Comparison of ENCODE assay signal across 3 cellular contexts in the genomic region with DNA sequence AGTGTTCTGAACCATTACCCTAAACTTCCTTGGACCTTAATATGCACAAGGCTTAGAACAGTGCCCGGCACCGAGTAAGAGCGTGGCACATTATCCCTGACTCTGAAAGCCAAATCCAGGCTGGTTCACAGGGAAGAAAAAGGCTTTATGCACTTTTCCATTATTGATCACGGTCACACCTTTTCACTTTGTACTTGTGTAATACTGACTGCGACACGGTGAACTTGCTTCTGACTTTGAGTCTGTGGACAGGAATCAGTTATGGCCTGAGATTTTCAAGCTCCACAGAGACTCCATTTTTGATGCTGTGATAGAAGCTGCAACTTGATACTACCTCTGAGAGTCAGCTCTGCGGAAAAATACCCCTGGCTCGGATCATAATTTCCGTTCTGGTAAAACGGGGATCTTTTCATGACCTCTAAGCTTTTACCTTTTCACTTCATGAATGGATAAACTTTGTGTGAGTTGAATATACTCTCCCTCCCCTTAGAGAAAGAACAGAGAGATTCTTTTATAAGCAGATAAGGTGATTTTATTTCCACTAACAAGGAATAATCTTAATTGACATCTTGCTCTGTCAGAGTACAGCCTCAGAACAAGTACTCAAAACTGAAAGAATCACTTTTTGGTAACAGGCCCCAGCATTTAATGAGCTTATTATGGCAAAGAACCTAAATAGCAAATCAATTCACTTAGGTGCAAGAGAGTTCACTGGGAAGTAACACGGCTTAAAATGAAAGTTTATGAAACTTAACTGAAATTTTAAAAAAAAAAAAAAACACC.
TF ChIP-seq lines count a peak whose summit lies in the region.

No MANE protein-coding gene starts in this region.

TF ChIP-seq in liver, 16 proteins besides CTCF, POLR2A, EP300 and RAD21 (continued from another document):
- TF ChIP-seq, protein P1, sequence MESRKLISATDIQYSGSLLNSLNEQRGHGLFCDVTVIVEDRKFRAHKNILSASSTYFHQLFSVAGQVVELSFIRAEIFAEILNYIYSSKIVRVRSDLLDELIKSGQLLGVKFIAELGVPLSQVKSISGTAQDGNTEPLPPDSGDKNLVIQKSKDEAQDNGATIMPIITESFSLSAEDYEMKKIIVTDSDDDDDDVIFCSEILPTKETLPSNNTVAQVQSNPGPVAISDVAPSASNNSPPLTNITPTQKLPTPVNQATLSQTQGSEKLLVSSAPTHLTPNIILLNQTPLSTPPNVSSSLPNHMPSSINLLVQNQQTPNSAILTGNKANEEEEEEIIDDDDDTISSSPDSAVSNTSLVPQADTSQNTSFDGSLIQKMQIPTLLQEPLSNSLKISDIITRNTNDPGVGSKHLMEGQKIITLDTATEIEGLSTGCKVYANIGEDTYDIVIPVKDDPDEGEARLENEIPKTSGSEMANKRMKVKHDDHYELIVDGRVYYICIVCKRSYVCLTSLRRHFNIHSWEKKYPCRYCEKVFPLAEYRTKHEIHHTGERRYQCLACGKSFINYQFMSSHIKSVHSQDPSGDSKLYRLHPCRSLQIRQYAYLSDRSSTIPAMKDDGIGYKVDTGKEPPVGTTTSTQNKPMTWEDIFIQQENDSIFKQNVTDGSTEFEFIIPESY (IDR thresholded peaks at IDR 0.05), result no peak
- no peak for TF ChIP-seq GABPA (IDR thresholded peaks at IDR 0.05 in 1 of 2, conservative IDR thresholded peaks at IDR 0.05 in 1 of 2)
- TF ChIP-seq, protein P2, sequence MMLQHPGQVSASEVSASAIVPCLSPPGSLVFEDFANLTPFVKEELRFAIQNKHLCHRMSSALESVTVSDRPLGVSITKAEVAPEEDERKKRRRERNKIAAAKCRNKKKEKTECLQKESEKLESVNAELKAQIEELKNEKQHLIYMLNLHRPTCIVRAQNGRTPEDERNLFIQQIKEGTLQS (IDR thresholded peaks at IDR 0.05), result no peak
- TF ChIP-seq HNF4A (conservative IDR thresholded peaks at IDR 0.05), result peak; percentile 16 to 19

TF ChIP-seq in HepG2, 621 proteins besides CTCF, POLR2A, EP300 and RAD21:
- TF ChIP-seq, protein P3, sequence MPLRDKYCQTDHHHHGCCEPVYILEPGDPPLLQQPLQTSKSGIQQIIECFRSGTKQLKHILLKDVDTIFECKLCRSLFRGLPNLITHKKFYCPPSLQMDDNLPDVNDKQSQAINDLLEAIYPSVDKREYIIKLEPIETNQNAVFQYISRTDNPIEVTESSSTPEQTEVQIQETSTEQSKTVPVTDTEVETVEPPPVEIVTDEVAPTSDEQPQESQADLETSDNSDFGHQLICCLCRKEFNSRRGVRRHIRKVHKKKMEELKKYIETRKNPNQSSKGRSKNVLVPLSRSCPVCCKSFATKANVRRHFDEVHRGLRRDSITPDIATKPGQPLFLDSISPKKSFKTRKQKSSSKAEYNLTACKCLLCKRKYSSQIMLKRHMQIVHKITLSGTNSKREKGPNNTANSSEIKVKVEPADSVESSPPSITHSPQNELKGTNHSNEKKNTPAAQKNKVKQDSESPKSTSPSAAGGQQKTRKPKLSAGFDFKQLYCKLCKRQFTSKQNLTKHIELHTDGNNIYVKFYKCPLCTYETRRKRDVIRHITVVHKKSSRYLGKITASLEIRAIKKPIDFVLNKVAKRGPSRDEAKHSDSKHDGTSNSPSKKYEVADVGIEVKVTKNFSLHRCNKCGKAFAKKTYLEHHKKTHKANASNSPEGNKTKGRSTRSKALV (CRISPR knock-in tag; IDR thresholded peaks at IDR 0.05), result no peak
- TF ChIP-seq, protein P4, sequence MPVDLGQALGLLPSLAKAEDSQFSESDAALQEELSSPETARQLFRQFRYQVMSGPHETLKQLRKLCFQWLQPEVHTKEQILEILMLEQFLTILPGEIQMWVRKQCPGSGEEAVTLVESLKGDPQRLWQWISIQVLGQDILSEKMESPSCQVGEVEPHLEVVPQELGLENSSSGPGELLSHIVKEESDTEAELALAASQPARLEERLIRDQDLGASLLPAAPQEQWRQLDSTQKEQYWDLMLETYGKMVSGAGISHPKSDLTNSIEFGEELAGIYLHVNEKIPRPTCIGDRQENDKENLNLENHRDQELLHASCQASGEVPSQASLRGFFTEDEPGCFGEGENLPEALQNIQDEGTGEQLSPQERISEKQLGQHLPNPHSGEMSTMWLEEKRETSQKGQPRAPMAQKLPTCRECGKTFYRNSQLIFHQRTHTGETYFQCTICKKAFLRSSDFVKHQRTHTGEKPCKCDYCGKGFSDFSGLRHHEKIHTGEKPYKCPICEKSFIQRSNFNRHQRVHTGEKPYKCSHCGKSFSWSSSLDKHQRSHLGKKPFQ (CRISPR knock-in tag; IDR thresholded peaks at IDR 0.05; ENCODE audit: insufficient replicate concordance), result no peak
- TF ChIP-seq ZNF530 (CRISPR knock-in tag; IDR thresholded peaks at IDR 0.05; ENCODE audit: low read depth), result no peak
- no peak for TF ChIP-seq NCOR1 (IDR thresholded peaks at IDR 0.05; ENCODE audit: borderline replicate concordance, low read length)
- TF ChIP-seq ZNF543 (CRISPR knock-in tag; IDR thresholded peaks at IDR 0.05), result no peak
- TF ChIP-seq, protein P5, sequence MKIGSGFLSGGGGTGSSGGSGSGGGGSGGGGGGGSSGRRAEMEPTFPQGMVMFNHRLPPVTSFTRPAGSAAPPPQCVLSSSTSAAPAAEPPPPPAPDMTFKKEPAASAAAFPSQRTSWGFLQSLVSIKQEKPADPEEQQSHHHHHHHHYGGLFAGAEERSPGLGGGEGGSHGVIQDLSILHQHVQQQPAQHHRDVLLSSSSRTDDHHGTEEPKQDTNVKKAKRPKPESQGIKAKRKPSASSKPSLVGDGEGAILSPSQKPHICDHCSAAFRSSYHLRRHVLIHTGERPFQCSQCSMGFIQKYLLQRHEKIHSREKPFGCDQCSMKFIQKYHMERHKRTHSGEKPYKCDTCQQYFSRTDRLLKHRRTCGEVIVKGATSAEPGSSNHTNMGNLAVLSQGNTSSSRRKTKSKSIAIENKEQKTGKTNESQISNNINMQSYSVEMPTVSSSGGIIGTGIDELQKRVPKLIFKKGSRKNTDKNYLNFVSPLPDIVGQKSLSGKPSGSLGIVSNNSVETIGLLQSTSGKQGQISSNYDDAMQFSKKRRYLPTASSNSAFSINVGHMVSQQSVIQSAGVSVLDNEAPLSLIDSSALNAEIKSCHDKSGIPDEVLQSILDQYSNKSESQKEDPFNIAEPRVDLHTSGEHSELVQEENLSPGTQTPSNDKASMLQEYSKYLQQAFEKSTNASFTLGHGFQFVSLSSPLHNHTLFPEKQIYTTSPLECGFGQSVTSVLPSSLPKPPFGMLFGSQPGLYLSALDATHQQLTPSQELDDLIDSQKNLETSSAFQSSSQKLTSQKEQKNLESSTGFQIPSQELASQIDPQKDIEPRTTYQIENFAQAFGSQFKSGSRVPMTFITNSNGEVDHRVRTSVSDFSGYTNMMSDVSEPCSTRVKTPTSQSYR (CRISPR knock-in tag; IDR thresholded peaks at IDR 0.05; ENCODE audit: borderline replicate concordance), result no peak
- no peak for TF ChIP-seq ATF1 (CRISPR knock-in tag; IDR thresholded peaks at IDR 0.05)
- TF ChIP-seq MBNL3 (CRISPR knock-in tag; conservative IDR thresholded peaks at IDR 0.05), result no peak
- no peak for TF ChIP-seq JUNB (CRISPR knock-in tag; IDR thresholded peaks at IDR 0.05; ENCODE audit: borderline replicate concordance)
- TF ChIP-seq ZNF670 (CRISPR knock-in tag; IDR thresholded peaks at IDR 0.05; ENCODE audit: borderline replicate concordance), result no peak
- TF ChIP-seq JUN (CRISPR knock-in tag; IDR thresholded peaks at IDR 0.05), result no peak
- no peak for TF ChIP-seq NR3C1 (CRISPR knock-in tag; IDR thresholded peaks at IDR 0.05)
- TF ChIP-seq, protein P6, sequence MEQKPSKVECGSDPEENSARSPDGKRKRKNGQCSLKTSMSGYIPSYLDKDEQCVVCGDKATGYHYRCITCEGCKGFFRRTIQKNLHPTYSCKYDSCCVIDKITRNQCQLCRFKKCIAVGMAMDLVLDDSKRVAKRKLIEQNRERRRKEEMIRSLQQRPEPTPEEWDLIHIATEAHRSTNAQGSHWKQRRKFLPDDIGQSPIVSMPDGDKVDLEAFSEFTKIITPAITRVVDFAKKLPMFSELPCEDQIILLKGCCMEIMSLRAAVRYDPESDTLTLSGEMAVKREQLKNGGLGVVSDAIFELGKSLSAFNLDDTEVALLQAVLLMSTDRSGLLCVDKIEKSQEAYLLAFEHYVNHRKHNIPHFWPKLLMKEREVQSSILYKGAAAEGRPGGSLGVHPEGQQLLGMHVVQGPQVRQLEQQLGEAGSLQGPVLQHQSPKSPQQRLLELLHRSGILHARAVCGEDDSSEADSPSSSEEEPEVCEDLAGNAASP (CRISPR knock-in tag; IDR thresholded peaks at IDR 0.05; ENCODE audit: borderline replicate concordance), result no peak

TF ChIP-seq in K562, 482 proteins besides CTCF, POLR2A, EP300 and RAD21 (continued from another document):
- TF ChIP-seq MAFK (IDR thresholded peaks at IDR 0.05; ENCODE audit: low read length), result 0 out of 2 replicates have a peak, but pooled peaks have one; percentile 4
